Comparison of ENCODE assay signal across 1 cellular context in genomic region chr16:57045694-57046381, GRCh38.
TF ChIP-seq lines count a peak whose summit lies in the region.

No MANE protein-coding gene starts in this region.

TF ChIP-seq in HepG2, 621 proteins besides CTCF, POLR2A, EP300 and RAD21 (continued from another document and continues in another):
- no peak for TF ChIP-seq CSRNP1 (CRISPR knock-in tag; IDR thresholded peaks at IDR 0.05)
- TF ChIP-seq HNF4G (IDR thresholded peaks at IDR 0.05; ENCODE audit: borderline replicate concordance, low read depth, low read length): no peak
- TF ChIP-seq HNF4G (CRISPR knock-in tag; IDR thresholded peaks at IDR 0.05; ENCODE audit: borderline replicate concordance, low read depth): no peak
- no peak for TF ChIP-seq ZNF260 (CRISPR knock-in tag; IDR thresholded peaks at IDR 0.05; ENCODE audit: borderline replicate concordance, low read depth)
- TF ChIP-seq, protein P1, sequence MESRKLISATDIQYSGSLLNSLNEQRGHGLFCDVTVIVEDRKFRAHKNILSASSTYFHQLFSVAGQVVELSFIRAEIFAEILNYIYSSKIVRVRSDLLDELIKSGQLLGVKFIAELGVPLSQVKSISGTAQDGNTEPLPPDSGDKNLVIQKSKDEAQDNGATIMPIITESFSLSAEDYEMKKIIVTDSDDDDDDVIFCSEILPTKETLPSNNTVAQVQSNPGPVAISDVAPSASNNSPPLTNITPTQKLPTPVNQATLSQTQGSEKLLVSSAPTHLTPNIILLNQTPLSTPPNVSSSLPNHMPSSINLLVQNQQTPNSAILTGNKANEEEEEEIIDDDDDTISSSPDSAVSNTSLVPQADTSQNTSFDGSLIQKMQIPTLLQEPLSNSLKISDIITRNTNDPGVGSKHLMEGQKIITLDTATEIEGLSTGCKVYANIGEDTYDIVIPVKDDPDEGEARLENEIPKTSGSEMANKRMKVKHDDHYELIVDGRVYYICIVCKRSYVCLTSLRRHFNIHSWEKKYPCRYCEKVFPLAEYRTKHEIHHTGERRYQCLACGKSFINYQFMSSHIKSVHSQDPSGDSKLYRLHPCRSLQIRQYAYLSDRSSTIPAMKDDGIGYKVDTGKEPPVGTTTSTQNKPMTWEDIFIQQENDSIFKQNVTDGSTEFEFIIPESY (CRISPR knock-in tag; IDR thresholded peaks at IDR 0.05): peak; percentile 66
- TF ChIP-seq ASH2L (IDR thresholded peaks at IDR 0.05; ENCODE audit: insufficient read length, low read depth, low read length): no peak
- no peak for TF ChIP-seq AFF4 (CRISPR knock-in tag; IDR thresholded peaks at IDR 0.05)
- TF ChIP-seq FOSL2 (CRISPR knock-in tag; IDR thresholded peaks at IDR 0.05): no peak
- TF ChIP-seq, protein P2, sequence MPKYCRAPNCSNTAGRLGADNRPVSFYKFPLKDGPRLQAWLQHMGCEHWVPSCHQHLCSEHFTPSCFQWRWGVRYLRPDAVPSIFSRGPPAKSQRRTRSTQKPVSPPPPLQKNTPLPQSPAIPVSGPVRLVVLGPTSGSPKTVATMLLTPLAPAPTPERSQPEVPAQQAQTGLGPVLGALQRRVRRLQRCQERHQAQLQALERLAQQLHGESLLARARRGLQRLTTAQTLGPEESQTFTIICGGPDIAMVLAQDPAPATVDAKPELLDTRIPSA (CRISPR knock-in tag; IDR thresholded peaks at IDR 0.05; ENCODE audit: borderline replicate concordance): no peak
- TF ChIP-seq NCOA5 (CRISPR knock-in tag; IDR thresholded peaks at IDR 0.05): no peak
- TF ChIP-seq ZFP37 (CRISPR knock-in tag; IDR thresholded peaks at IDR 0.05; ENCODE audit: borderline replicate concordance): no peak
- TF ChIP-seq ZSCAN29 (CRISPR knock-in tag; conservative IDR thresholded peaks at IDR 0.05): 0 out of 2 replicates have a peak, but pooled peaks have one; percentile 46
- TF ChIP-seq SMAD9 (CRISPR knock-in tag; IDR thresholded peaks at IDR 0.05): 0 out of 2 replicates have a peak, but pooled peaks have one; percentile 12
- TF ChIP-seq CREBL2 (CRISPR knock-in tag; IDR thresholded peaks at IDR 0.05; ENCODE audit: borderline replicate concordance): no peak
- TF ChIP-seq RBFOX2 (IDR thresholded peaks at IDR 0.05; ENCODE audit: low read depth, low read length): no peak
- TF ChIP-seq ZNF431 (CRISPR knock-in tag; IDR thresholded peaks at IDR 0.05; ENCODE audit: borderline replicate concordance, low read depth): no peak
- no peak for TF ChIP-seq NR2C2 (CRISPR knock-in tag; IDR thresholded peaks at IDR 0.05; ENCODE audit: borderline replicate concordance)
- TF ChIP-seq POLR2AphosphoS5 (IDR thresholded peaks at IDR 0.05; ENCODE audit: low read depth, low read length): no peak
- TF ChIP-seq, protein P3, sequence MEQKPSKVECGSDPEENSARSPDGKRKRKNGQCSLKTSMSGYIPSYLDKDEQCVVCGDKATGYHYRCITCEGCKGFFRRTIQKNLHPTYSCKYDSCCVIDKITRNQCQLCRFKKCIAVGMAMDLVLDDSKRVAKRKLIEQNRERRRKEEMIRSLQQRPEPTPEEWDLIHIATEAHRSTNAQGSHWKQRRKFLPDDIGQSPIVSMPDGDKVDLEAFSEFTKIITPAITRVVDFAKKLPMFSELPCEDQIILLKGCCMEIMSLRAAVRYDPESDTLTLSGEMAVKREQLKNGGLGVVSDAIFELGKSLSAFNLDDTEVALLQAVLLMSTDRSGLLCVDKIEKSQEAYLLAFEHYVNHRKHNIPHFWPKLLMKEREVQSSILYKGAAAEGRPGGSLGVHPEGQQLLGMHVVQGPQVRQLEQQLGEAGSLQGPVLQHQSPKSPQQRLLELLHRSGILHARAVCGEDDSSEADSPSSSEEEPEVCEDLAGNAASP (CRISPR knock-in tag; IDR thresholded peaks at IDR 0.05; ENCODE audit: borderline replicate concordance): 0 out of 2 replicates have a peak, but pooled peaks have one; percentile 49
- TF ChIP-seq CAMTA2 (CRISPR knock-in tag; IDR thresholded peaks at IDR 0.05; ENCODE audit: borderline replicate concordance): no peak
- peak; percentile 53; the same call in 1 of the 2 replicates for TF ChIP-seq SMAD1 (CRISPR knock-in tag; IDR thresholded peaks at IDR 0.05; ENCODE audit: borderline replicate concordance, low read depth)
- TF ChIP-seq SAP130 (CRISPR knock-in tag; IDR thresholded peaks at IDR 0.05; ENCODE audit: low read depth): peak; percentile 57; the same call in 1 of the 2 replicates
- no peak for TF ChIP-seq RBAK (CRISPR knock-in tag; IDR thresholded peaks at IDR 0.05)
- TF ChIP-seq, protein P4, sequence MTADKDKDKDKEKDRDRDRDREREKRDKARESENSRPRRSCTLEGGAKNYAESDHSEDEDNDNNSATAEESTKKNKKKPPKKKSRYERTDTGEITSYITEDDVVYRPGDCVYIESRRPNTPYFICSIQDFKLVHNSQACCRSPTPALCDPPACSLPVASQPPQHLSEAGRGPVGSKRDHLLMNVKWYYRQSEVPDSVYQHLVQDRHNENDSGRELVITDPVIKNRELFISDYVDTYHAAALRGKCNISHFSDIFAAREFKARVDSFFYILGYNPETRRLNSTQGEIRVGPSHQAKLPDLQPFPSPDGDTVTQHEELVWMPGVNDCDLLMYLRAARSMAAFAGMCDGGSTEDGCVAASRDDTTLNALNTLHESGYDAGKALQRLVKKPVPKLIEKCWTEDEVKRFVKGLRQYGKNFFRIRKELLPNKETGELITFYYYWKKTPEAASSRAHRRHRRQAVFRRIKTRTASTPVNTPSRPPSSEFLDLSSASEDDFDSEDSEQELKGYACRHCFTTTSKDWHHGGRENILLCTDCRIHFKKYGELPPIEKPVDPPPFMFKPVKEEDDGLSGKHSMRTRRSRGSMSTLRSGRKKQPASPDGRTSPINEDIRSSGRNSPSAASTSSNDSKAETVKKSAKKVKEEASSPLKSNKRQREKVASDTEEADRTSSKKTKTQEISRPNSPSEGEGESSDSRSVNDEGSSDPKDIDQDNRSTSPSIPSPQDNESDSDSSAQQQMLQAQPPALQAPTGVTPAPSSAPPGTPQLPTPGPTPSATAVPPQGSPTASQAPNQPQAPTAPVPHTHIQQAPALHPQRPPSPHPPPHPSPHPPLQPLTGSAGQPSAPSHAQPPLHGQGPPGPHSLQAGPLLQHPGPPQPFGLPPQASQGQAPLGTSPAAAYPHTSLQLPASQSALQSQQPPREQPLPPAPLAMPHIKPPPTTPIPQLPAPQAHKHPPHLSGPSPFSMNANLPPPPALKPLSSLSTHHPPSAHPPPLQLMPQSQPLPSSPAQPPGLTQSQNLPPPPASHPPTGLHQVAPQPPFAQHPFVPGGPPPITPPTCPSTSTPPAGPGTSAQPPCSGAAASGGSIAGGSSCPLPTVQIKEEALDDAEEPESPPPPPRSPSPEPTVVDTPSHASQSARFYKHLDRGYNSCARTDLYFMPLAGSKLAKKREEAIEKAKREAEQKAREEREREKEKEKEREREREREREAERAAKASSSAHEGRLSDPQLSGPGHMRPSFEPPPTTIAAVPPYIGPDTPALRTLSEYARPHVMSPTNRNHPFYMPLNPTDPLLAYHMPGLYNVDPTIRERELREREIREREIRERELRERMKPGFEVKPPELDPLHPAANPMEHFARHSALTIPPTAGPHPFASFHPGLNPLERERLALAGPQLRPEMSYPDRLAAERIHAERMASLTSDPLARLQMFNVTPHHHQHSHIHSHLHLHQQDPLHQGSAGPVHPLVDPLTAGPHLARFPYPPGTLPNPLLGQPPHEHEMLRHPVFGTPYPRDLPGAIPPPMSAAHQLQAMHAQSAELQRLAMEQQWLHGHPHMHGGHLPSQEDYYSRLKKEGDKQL (CRISPR knock-in tag; IDR thresholded peaks at IDR 0.05; ENCODE audit: low read depth): no peak
- 0 out of 2 replicates have a peak, but pooled peaks have one; percentile 29 for TF ChIP-seq HNRNPL (IDR thresholded peaks at IDR 0.05; ENCODE audit: low read depth, low read length)
- TF ChIP-seq ZNF552 (CRISPR knock-in tag; IDR thresholded peaks at IDR 0.05; ENCODE audit: borderline replicate concordance): no peak
- no peak; the same call in 1 of the 2 replicates for TF ChIP-seq HDAC2 (CRISPR knock-in tag; IDR thresholded peaks at IDR 0.05)
- TF ChIP-seq ZNF207 (IDR thresholded peaks at IDR 0.05; ENCODE audit: borderline replicate concordance): no peak
- TF ChIP-seq ELF4 (CRISPR knock-in tag; IDR thresholded peaks at IDR 0.05; ENCODE audit: borderline replicate concordance): no peak
- TF ChIP-seq MXD4 (CRISPR knock-in tag; IDR thresholded peaks at IDR 0.05): no peak
- TF ChIP-seq, protein P5, sequence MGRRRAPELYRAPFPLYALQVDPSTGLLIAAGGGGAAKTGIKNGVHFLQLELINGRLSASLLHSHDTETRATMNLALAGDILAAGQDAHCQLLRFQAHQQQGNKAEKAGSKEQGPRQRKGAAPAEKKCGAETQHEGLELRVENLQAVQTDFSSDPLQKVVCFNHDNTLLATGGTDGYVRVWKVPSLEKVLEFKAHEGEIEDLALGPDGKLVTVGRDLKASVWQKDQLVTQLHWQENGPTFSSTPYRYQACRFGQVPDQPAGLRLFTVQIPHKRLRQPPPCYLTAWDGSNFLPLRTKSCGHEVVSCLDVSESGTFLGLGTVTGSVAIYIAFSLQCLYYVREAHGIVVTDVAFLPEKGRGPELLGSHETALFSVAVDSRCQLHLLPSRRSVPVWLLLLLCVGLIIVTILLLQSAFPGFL (CRISPR knock-in tag; IDR thresholded peaks at IDR 0.05): no peak
- no peak for TF ChIP-seq DRAP1 (CRISPR knock-in tag; IDR thresholded peaks at IDR 0.05)
- TF ChIP-seq, protein P6, sequence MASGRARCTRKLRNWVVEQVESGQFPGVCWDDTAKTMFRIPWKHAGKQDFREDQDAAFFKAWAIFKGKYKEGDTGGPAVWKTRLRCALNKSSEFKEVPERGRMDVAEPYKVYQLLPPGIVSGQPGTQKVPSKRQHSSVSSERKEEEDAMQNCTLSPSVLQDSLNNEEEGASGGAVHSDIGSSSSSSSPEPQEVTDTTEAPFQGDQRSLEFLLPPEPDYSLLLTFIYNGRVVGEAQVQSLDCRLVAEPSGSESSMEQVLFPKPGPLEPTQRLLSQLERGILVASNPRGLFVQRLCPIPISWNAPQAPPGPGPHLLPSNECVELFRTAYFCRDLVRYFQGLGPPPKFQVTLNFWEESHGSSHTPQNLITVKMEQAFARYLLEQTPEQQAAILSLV (CRISPR knock-in tag; IDR thresholded peaks at IDR 0.05; ENCODE audit: borderline replicate concordance): no peak
- TF ChIP-seq HIVEP1 (CRISPR knock-in tag; IDR thresholded peaks at IDR 0.05): no peak
- TF ChIP-seq PRMT3 (CRISPR knock-in tag; IDR thresholded peaks at IDR 0.05; ENCODE audit: borderline replicate concordance, low read depth): no peak
- peak; percentile 74 for TF ChIP-seq KDM2A (CRISPR knock-in tag; IDR thresholded peaks at IDR 0.05; ENCODE audit: borderline replicate concordance, low read depth)
- TF ChIP-seq SMAD3 (CRISPR knock-in tag; IDR thresholded peaks at IDR 0.05): peak; percentile 31; the same call in 1 of the 2 replicates
- no peak for TF ChIP-seq ZBTB37 (CRISPR knock-in tag; IDR thresholded peaks at IDR 0.05)
- TF ChIP-seq THYN1 (CRISPR knock-in tag; IDR thresholded peaks at IDR 0.05; ENCODE audit: borderline replicate concordance, low read depth): no peak
- TF ChIP-seq ZFX (CRISPR knock-in tag; IDR thresholded peaks at IDR 0.05; ENCODE audit: low read depth): peak; percentile 72
- peak; percentile 76 for TF ChIP-seq ZMYM3 (CRISPR knock-in tag; IDR thresholded peaks at IDR 0.05)
- no peak for TF ChIP-seq MED8 (CRISPR knock-in tag; IDR thresholded peaks at IDR 0.05; ENCODE audit: insufficient replicate concordance)
